Comparison of ENCODE assay signal across 8 cellular contexts in genomic region chr11:63613517-63614135, GRCh38. TPM values are rescaled to one million over a fixed set of nuclear protein-coding genes. Genes with fewer than 3 reads are reported as not detected.
A peak's percentile ranks its signal among the peaks of the same experiment; 100 is the strongest.
DNase-seq lines count a peak whose midpoint lies in the region; ATAC-seq and TF ChIP-seq lines count a peak whose summit lies in the region.

No MANE protein-coding gene starts in this region.

- H3K9me3 ChIP-seq in BLaER1 treated with 17β-estradiol and CSF1 and Interleukin-3, amounts not matched to agents 10 nM and 100 nM (replicated peaks in 1 of 11), result no peaks in the 10 kb centered on the region
- H3K9me3 ChIP-seq in WERI-Rb-1 (ENCODE audit: severe bottlenecking), result no peaks in the 10 kb centered on the region

- H3K36me3 Mint-ChIP-seq in chondrocyte (ENCODE audit: low read depth), result no peaks in the 10 kb centered on the region

- peak overlapping the region; percentile 88 to 97 (median 93) for H3K4me2 ChIP-seq in BLaER1 treated with 17β-estradiol and CSF1 and Interleukin-3, amounts not matched to agents 10 nM and 100 nM

- no peaks in the 10 kb centered on the region for H3K9me3 Mint-ChIP-seq in chondrocyte (ENCODE audit: low read depth)

- CTCF ChIA-PET in HEK293T (lab: Yijun Ruan, JAX), result no interaction called here

- no peaks in the 10 kb centered on the region for H3K36me3 ChIP-seq in BLaER1 treated with 17β-estradiol and CSF1 and Interleukin-3, amounts not matched to agents 10 nM and 100 nM
- H3K36me3 ChIP-seq in WERI-Rb-1, result no peaks in the 10 kb centered on the region

- H4K20me1 ChIP-seq in BLaER1 treated with 17β-estradiol and CSF1 and Interleukin-3, amounts not matched to agents 10 nM and 100 nM, result peaks cover 0 to 7% (median 0%) of the 10 kb centered on the region in 11 experiments; a peak in 3 of 22 replicates

- POLR2A ChIA-PET in HEK293T (lab: Yijun Ruan, JAX), result no interaction called here

- H3K9ac ChIP-seq in BLaER1 treated with 17β-estradiol and CSF1 and Interleukin-3, amounts not matched to agents 10 nM and 100 nM, result peak overlapping the region in 10 of 11 experiments; percentile 11 to 57 (median 50); a peak in 12 of 22 replicates

- peak overlapping the region; percentile 55 to 69 (median 60) for H3K4me3 ChIP-seq in BLaER1 treated with 17β-estradiol and CSF1 and Interleukin-3, amounts not matched to agents 10 nM and 100 nM
- peak overlapping the region; percentile 52 for H3K4me3 ChIP-seq in WERI-Rb-1 (ENCODE audit: low read depth, low read length)

- peak overlapping the region; percentile 80 for H3K4me3 Mint-ChIP-seq in chondrocyte (ENCODE audit: unreplicated experiment)

- DNase-seq in HEK293T (ENCODE audit: extremely low spot score) (no peak), WERI-Rb-1 (peak; percentile 15), chondrocyte (ENCODE audit: low spot score) (no peak), NCI-H1048 (lab: John Stamatoyannopoulos, UW) (no peak)
- DNase-seq in stimulated activated CD4-positive, alpha-beta T cell treated with anti-CD3 and anti-CD28 coated beads, Interleukin-15, amount 100 ng/mL, for 24 hours, result peak; percentile 53

- H3K4me1 ChIP-seq in BLaER1 treated with 17β-estradiol and CSF1 and Interleukin-3, amounts not matched to agents 10 nM and 100 nM, result peaks cover 33 to 66% (median 52%) of the 10 kb centered on the region in 10 experiments

- no peak for TF ChIP-seq CTCF in WERI-Rb-1 (IDR thresholded peaks at IDR 0.05; ENCODE audit: low read depth, low read length)
- peak; percentile 13 for TF ChIP-seq CTCF in chondrocyte (IDR thresholded peaks at IDR 0.05)

- no peak overlapping the region for H3K27ac ChIP-seq in BLaER1 treated with 17β-estradiol and CSF1 and Interleukin-3, amounts not matched to agents 10 nM and 100 nM
- no peak overlapping the region for H3K27ac ChIP-seq in WERI-Rb-1
- peak overlapping the region; percentile 93 for H3K27ac ChIP-seq in layer of hippocampus (ENCODE audit: low read depth, low read length)

- H3K27me3 Mint-ChIP-seq in chondrocyte (ENCODE audit: low read depth), result no peaks in the 10 kb centered on the region

- H3K27me3 ChIP-seq in BLaER1 treated with 17β-estradiol and CSF1 and Interleukin-3, amounts not matched to agents 10 nM and 100 nM, result peaks cover 30 to 49% (median 44%) of the 10 kb centered on the region in 11 experiments
- H3K27me3 ChIP-seq in WERI-Rb-1 (ENCODE audit: insufficient read depth, low read depth, severe bottlenecking) (peaks cover 16% of the 10 kb centered on the region), layer of hippocampus (ENCODE audit: control insufficient read depth, insufficient read depth, low read length) (no peaks in the 10 kb centered on the region)

- H3K27ac Mint-ChIP-seq in chondrocyte (ENCODE audit: unreplicated experiment), result peak overlapping the region; percentile 90

- ATAC-seq in GM19351 (IDR thresholded peaks at IDR 0.05; ENCODE audit: unreplicated experiment), result no peak

- peaks cover 48% of the 10 kb centered on the region for H3K4me1 Mint-ChIP-seq in chondrocyte (ENCODE audit: low read depth)

TF ChIP-seq in HEK293T, 16 proteins besides CTCF, POLR2A, EP300 and RAD21:
- TF ChIP-seq FOXM1 (IDR thresholded peaks at IDR 0.05; ENCODE audit: borderline replicate concordance) (no peak), ARNT (IDR thresholded peaks at IDR 0.05) (no peak), SUZ12 (IDR thresholded peaks at IDR 0.05) (no peak), FOXA1 (IDR thresholded peaks at IDR 0.05) (no peak), L3MBTL2 (conservative IDR thresholded peaks at IDR 0.05) (peak; percentile 70)
- TF ChIP-seq, protein P1, sequence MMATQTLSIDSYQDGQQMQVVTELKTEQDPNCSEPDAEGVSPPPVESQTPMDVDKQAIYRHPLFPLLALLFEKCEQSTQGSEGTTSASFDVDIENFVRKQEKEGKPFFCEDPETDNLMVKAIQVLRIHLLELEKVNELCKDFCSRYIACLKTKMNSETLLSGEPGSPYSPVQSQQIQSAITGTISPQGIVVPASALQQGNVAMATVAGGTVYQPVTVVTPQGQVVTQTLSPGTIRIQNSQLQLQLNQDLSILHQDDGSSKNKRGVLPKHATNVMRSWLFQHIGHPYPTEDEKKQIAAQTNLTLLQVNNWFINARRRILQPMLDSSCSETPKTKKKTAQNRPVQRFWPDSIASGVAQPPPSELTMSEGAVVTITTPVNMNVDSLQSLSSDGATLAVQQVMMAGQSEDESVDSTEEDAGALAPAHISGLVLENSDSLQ (IDR thresholded peaks at IDR 0.05), result no peak
TF ChIP-seq in HEK293T: peak in this region for 1.

RNA-seq across cellular contexts. Expression of gene PLAAT3, which starts 0.6 kb away (rescaled TPM):
- total RNA-seq in chondrocyte, result 9.3 to 22.0 TPM (median 21.2 TPM) in 3 replicates

RNA-seq across cellular contexts. Expression of gene PLAAT2, which starts 50.4 kb away (rescaled TPM):
- not detected in 3 replicates for total RNA-seq in chondrocyte

RNA-seq across cellular contexts. Expression of gene ATL3, which starts 57.5 kb away (rescaled TPM):
- 111 to 137 TPM (median 136 TPM) in 3 replicates for total RNA-seq in chondrocyte

Comparison
In these comparisons a context has a peak if more than half of its experiments do, and no peak if none do; other contexts are left out.
1. DNase-seq: peak in WERI-Rb-1 (single experiment) and stimulated activated CD4-positive, alpha-beta T cell treated with anti-CD3 and anti-CD28 coated beads, Interleukin-15, amount 100 ng/mL, for 24 hours (single experiment); none in HEK293T (single experiment), chondrocyte (single experiment) and NCI-H1048 (single experiment).